ENCODE assay signal across 8 cellular contexts in genomic region chr1:212606734-212607205, GRCh38. TPM values are rescaled to one million over a fixed set of nuclear protein-coding genes. Genes with fewer than 3 reads are reported as not detected.
A peak's percentile ranks its signal among the peaks of the same experiment; 100 is the strongest.
DNase-seq lines count a peak whose midpoint lies in the region; ATAC-seq and TF ChIP-seq lines count a peak whose summit lies in the region.

No MANE protein-coding gene starts in this region.

- H3K27ac ChIP-seq in OCI-LY3 (ENCODE audit: low read length) = no peak overlapping the region
- H3K27ac ChIP-seq in iPS-18a (ENCODE audit: low read length) = no peak overlapping the region
- peak overlapping the region; percentile 89 for H3K27ac ChIP-seq in smooth muscle cell (ENCODE audit: low read depth)

- H3K27ac Mint-ChIP-seq in activated naive CD8-positive, alpha-beta T cell treated with anti-CD3 and anti-CD28 coated beads, Interleukin-2, amount 10 ng/mL, durations not matched to agents 7 days and 5 days = peak overlapping the region; percentile 81

- H3K79me2 ChIP-seq in OCI-LY3 (ENCODE audit: low read length) (peaks cover 50% of the 10 kb centered on the region), smooth muscle cell (ENCODE audit: low read depth) (peaks cover 24% of the 10 kb centered on the region)

- peaks cover 31% of the 10 kb centered on the region for H3K4me1 Mint-ChIP-seq in activated naive CD8-positive, alpha-beta T cell treated with anti-CD3 and anti-CD28 coated beads, Interleukin-2, amount 10 ng/mL, durations not matched to agents 7 days and 5 days

- H3K4me3 ChIP-seq in GM12875 (ENCODE audit: low read depth, low read length) (peak overlapping the region; percentile 73), OCI-LY3 (ENCODE audit: low read length) (peak overlapping the region; percentile 95), iPS-18a (ENCODE audit: low read length) (peak overlapping the region; percentile 81), smooth muscle cell (peak overlapping the region; percentile 81)

- H3K9ac ChIP-seq in OCI-LY3 (ENCODE audit: low read length) (peak overlapping the region; percentile 92), iPS-18a (ENCODE audit: low read length) (peak overlapping the region; percentile 85), smooth muscle cell (ENCODE audit: low read depth) (peak overlapping the region; percentile 98)

- H3K4me1 ChIP-seq in OCI-LY3 (ENCODE audit: low read length) (peaks cover 41% of the 10 kb centered on the region), iPS-18a (ENCODE audit: control insufficient read depth, low read depth, low read length) (peaks cover 35% of the 10 kb centered on the region), smooth muscle cell (ENCODE audit: low read depth) (peaks cover 31% of the 10 kb centered on the region)

- H3K27me3 ChIP-seq in OCI-LY3 (ENCODE audit: low read depth, low read length) (peaks cover 16% of the 10 kb centered on the region), iPS-18a (ENCODE audit: control insufficient read depth, insufficient read depth, low read length) (peaks cover 56% of the 10 kb centered on the region), smooth muscle cell (ENCODE audit: low read depth) (no peaks in the 10 kb centered on the region)

- TF ChIP-seq CTCF in GM12875 (IDR thresholded peaks at IDR 0.05; ENCODE audit: borderline replicate concordance, insufficient read depth, low read depth, low read length) (no peak), OCI-LY3 (IDR thresholded peaks at IDR 0.05; ENCODE audit: low read depth, low read length) (no peak), smooth muscle cell (IDR thresholded peaks at IDR 0.05; ENCODE audit: borderline replicate concordance, insufficient read depth, poor library complexity, severe bottlenecking) (no peak)

- peaks cover 20% of the 10 kb centered on the region for H3F3A ChIP-seq in smooth muscle cell (ENCODE audit: low read depth)

- peak; percentile 74 for DNase-seq in activated naive CD8-positive, alpha-beta T cell treated with anti-CD3 and anti-CD28 coated beads, Interleukin-2, amount 10 ng/mL, durations not matched to agents 7 days and 5 days
- DNase-seq in smooth muscle cell (lab: John Stamatoyannopoulos, UW; ENCODE audit: unreplicated experiment) (no peak), hippocampal formation (lab: John Stamatoyannopoulos, UW) (no peak)

- H2AFZ ChIP-seq in OCI-LY3 (ENCODE audit: low read depth, low read length) (no peak overlapping the region), smooth muscle cell (ENCODE audit: low read depth) (no peak overlapping the region)

- POLR2A ChIA-PET in activated naive CD8-positive, alpha-beta T cell treated with anti-CD3 and anti-CD28 coated beads, Interleukin-2, amount 10 ng/mL, durations not matched to agents 7 days and 5 days (lab: Charles Lee) = interaction anchor here (0.6 to 2.9 kb wide), 3 partner anchors 9 to 250 kb away, joined by 3 to 67 read pairs (median 27); no protein-coding TSS in a partner anchor

- H3K27me3 Mint-ChIP-seq in activated naive CD8-positive, alpha-beta T cell treated with anti-CD3 and anti-CD28 coated beads, Interleukin-2, amount 10 ng/mL, durations not matched to agents 7 days and 5 days = peaks cover 57% of the 10 kb centered on the region

- H3K36me3 ChIP-seq in OCI-LY3 (replicated peaks; ENCODE audit: low read depth, low read length) (peaks cover 36% of the 10 kb centered on the region), iPS-18a (ENCODE audit: control insufficient read depth, low read depth, low read length) (no peaks in the 10 kb centered on the region), smooth muscle cell (ENCODE audit: low read depth) (no peaks in the 10 kb centered on the region)

- peaks cover 5% of the 10 kb centered on the region for H3K36me3 Mint-ChIP-seq in activated naive CD8-positive, alpha-beta T cell treated with anti-CD3 and anti-CD28 coated beads, Interleukin-2, amount 10 ng/mL, durations not matched to agents 7 days and 5 days

- ATAC-seq in activated naive CD8-positive, alpha-beta T cell treated with anti-CD3 and anti-CD28 coated beads, Interleukin-2, amount 10 ng/mL, durations not matched to agents 7 days and 5 days (ENCODE audit: low read depth) = peak; percentile 10
- no peak for ATAC-seq in HG02763 (IDR thresholded peaks at IDR 0.05; ENCODE audit: unreplicated experiment)
- ATAC-seq in HG03432 (IDR thresholded peaks at IDR 0.05; ENCODE audit: unreplicated experiment) = no peak

- H4K20me1 ChIP-seq in OCI-LY3 (ENCODE audit: insufficient read depth, low read length) (peaks cover 24% of the 10 kb centered on the region), smooth muscle cell (ENCODE audit: low read depth) (peaks cover 31% of the 10 kb centered on the region)

- WGBS in smooth muscle cell (ENCODE audit: low lambda C conversion rate) = under 1% methylated on average over 42 of the region's 44 CpGs

- H3K4me3 Mint-ChIP-seq in activated naive CD8-positive, alpha-beta T cell treated with anti-CD3 and anti-CD28 coated beads, Interleukin-2, amount 10 ng/mL, durations not matched to agents 7 days and 5 days = peak overlapping the region; percentile 87

- H3K9me3 ChIP-seq in OCI-LY3 (ENCODE audit: insufficient read depth, low read length) (no peaks in the 10 kb centered on the region), iPS-18a (ENCODE audit: control insufficient read depth, low read depth, low read length) (no peaks in the 10 kb centered on the region), smooth muscle cell (replicated peaks; ENCODE audit: low read depth) (no peaks in the 10 kb centered on the region)

- H3K4me2 ChIP-seq in OCI-LY3 (ENCODE audit: low read length) (peak overlapping the region; percentile 88), smooth muscle cell (peak overlapping the region; percentile 98)

- H3K9me3 Mint-ChIP-seq in activated naive CD8-positive, alpha-beta T cell treated with anti-CD3 and anti-CD28 coated beads, Interleukin-2, amount 10 ng/mL, durations not matched to agents 7 days and 5 days = no peaks in the 10 kb centered on the region

RNA-seq across cellular contexts. Expression of gene ATF3, which starts 1.8 kb away (rescaled TPM):
- 10 to 100 TPM; 13.1 to 13.8 TPM for total RNA-seq in activated naive CD8-positive, alpha-beta T cell treated with anti-CD3 and anti-CD28 coated beads, Interleukin-2, amount 10 ng/mL, durations not matched to agents 7 days and 5 days
- total RNA-seq in smooth muscle cell = 229 and 231 TPM in 2 replicates
- polyA plus RNA-seq in smooth muscle cell = 152 and 268 TPM in 2 replicates

Comparison
In these comparisons a context has a peak if more than half of its experiments do, and no peak if none do; other contexts are left out.
1. RNA of gene ATF3, which starts 1.8 kb away (total RNA-seq): 229 to 231 TPM in smooth muscle cell; 13.1 to 13.8 TPM in activated naive CD8-positive, alpha-beta T cell treated with anti-CD3 and anti-CD28 coated beads, Interleukin-2, amount 10 ng/mL, durations not matched to agents 7 days and 5 days; every median in the first group is over 10 times any median in the second.
2. Peak in every context shown above with its lines, with median percentiles within 50 percentile points of each other: H3K4me3 ChIP-seq and H3K9ac ChIP-seq.